8 cellular contexts compared by ENCODE assay signal in genomic region chr4:3293410-3294391, GRCh38. TPM values are rescaled to one million over a fixed set of nuclear protein-coding genes. Genes with fewer than 3 reads are reported as not detected.
DNase-seq lines count a peak whose midpoint lies in the region; ATAC-seq and TF ChIP-seq lines count a peak whose summit lies in the region.

No MANE protein-coding gene starts in this region.

- ATAC-seq in naive B cell (ENCODE audit: low read depth in 2 of 2) (peak; percentile 3), GM18907 (IDR thresholded peaks at IDR 0.05; ENCODE audit: unreplicated experiment) (no peak)

- no peak overlapping the region for H3K27ac ChIP-seq in OCI-LY7 (ENCODE audit: low read depth, low read length, poor library complexity, severe bottlenecking)
- H3K27ac ChIP-seq in dorsolateral prefrontal cortex, result peak overlapping the region in 58 of 59 donors; percentile 46 to 93 (median 84)

- POLR2A ChIA-PET in Caco-2 (lab: Charles Lee), result interaction anchor here (0.6 kb wide), 1 partner anchor 202 kb away, joined by 4 read pairs; no protein-coding TSS in a partner anchor
- POLR2A ChIA-PET in OCI-LY7 (lab: Charles Lee), result interaction anchor here (0.6 kb wide), 1 partner anchor 22 kb away, joined by 3 read pairs; no protein-coding TSS in a partner anchor

- H3K4me1 ChIP-seq in Caco-2 (no peaks in the 10 kb centered on the region), OCI-LY7 (ENCODE audit: insufficient read depth, low read length, poor library complexity, severe bottlenecking) (peaks cover 9% of the 10 kb centered on the region)

- intact Hi-C loops in Caco-2 (cut with micrococcal nuclease; ENCODE audit: unreplicated experiment) (no loop called here), OCI-LY7 (cut with micrococcal nuclease; ENCODE audit: unreplicated experiment) (no loop called here), dorsolateral prefrontal cortex (cut with DNase I) (loop anchor here in 1 of 2 donors (10.0 kb wide), 1 partner anchor 51 kb away; no protein-coding TSS in a partner anchor)

- H3K4me1 Mint-ChIP-seq in Caco-2 (ENCODE audit: low read depth, unreplicated experiment) (peaks cover 17% of the 10 kb centered on the region), naive B cell (peaks cover 14 to 19% (median 19%) of the 10 kb centered on the region in 3 donors)

- CTCF ChIA-PET in Caco-2 (lab: Charles Lee), result no interaction called here
- CTCF ChIA-PET in OCI-LY7 (lab: Charles Lee; ENCODE audit: unreplicated experiment), result no interaction called here

- H3K27ac Mint-ChIP-seq in Caco-2 (ENCODE audit: unreplicated experiment) (peak overlapping the region; percentile 77), naive B cell (peak overlapping the region in 2 of 6 donors; percentile 67 to 88)

- no peaks in the 10 kb centered on the region for H4K20me1 ChIP-seq in OCI-LY7 (ENCODE audit: insufficient read depth, low read length)

- peak overlapping the region; percentile 55; the same call in 1 of the 2 replicates for H3K4me2 ChIP-seq in OCI-LY7 (ENCODE audit: low read length)

- H3K9me3 ChIP-seq in Caco-2, result no peaks in the 10 kb centered on the region
- H3K9me3 ChIP-seq in OCI-LY7 (ENCODE audit: low read length), result no peaks in the 10 kb centered on the region

- H3K36me3 Mint-ChIP-seq in Caco-2 (ENCODE audit: insufficient read depth, unreplicated experiment) (peaks cover 6% of the 10 kb centered on the region), naive B cell (peaks cover 0 to 8% of the 10 kb centered on the region in 2 donors)

- peak overlapping the region; percentile 44; the same call in 1 of the 2 replicates for H2AFZ ChIP-seq in OCI-LY7 (ENCODE audit: low read length)

- H3K27me3 Mint-ChIP-seq in Caco-2 (ENCODE audit: insufficient read depth, unreplicated experiment), result no peaks in the 10 kb centered on the region
- peaks cover 11 to 21% (median 11%) of the 10 kb centered on the region in 3 donors for H3K27me3 Mint-ChIP-seq in naive B cell

- TF ChIP-seq CTCF in Caco-2 (IDR thresholded peaks at IDR 0.05; ENCODE audit: insufficient read depth in 1 of 2, low read depth in 1 of 2, low read length in 1 of 2, severe bottlenecking in 1 of 2, unreplicated experiment in 1 of 2) (no peak), OCI-LY7 (conservative IDR thresholded peaks at IDR 0.05; ENCODE audit: low read length) (no peak), dorsolateral prefrontal cortex (IDR thresholded peaks at IDR 0.05 in 54 of 56, conservative IDR thresholded peaks at IDR 0.05 in 2 of 56; ENCODE audit: low read depth in 1 of 56, partially characterized antibody in 56 of 56) (no peak)

- BruUV-seq in Caco-2 (replicated peaks; lab: Mats Ljungman, UMichigan) (no TSS peak), OCI-LY7 (replicated peaks; lab: Mats Ljungman, UMichigan) (no TSS peak)

- H3K79me2 ChIP-seq in OCI-LY7 (ENCODE audit: insufficient read depth, low read depth, low read length), result no peaks in the 10 kb centered on the region

- H3K9me3 Mint-ChIP-seq in Caco-2 (ENCODE audit: unreplicated experiment), result no peaks in the 10 kb centered on the region
- H3K9me3 Mint-ChIP-seq in naive B cell, result peaks cover 0 to 1% (median 0%) of the 10 kb centered on the region in 7 donors

- H3K27me3 ChIP-seq in Caco-2 (replicated peaks; ENCODE audit: control insufficient read depth, insufficient read depth, low read length) (no peaks in the 10 kb centered on the region), dorsolateral prefrontal cortex (no peaks in the 10 kb centered on the region)

- no peaks in the 10 kb centered on the region for H3K9me2 ChIP-seq in OCI-LY7 (ENCODE audit: insufficient read depth, low read length)

- no peaks in the 10 kb centered on the region for H3K36me3 ChIP-seq in Caco-2 (ENCODE audit: control insufficient read depth, insufficient read depth, low read length)
- no peaks in the 10 kb centered on the region for H3K36me3 ChIP-seq in OCI-LY7 (ENCODE audit: insufficient read depth, low read length)

- H3K4me3 ChIP-seq in Caco-2 (ENCODE audit: low read depth, low read length) (peak overlapping the region; percentile 57), OCI-LY7 (ENCODE audit: low read depth, low read length, poor library complexity, severe bottlenecking) (peak overlapping the region; percentile 63), dorsolateral prefrontal cortex (peak overlapping the region; percentile 21 to 96 (median 60))

- H3K4me3 Mint-ChIP-seq in Caco-2 (ENCODE audit: unreplicated experiment) (peak overlapping the region; percentile 84), naive B cell (peak overlapping the region; percentile 46 to 95 (median 81))

- DNase-seq in Caco-2 (no peak), OCI-LY7 (ENCODE audit: low spot score) (peak; percentile 5), dorsolateral prefrontal cortex (peak in 5 of 10 donors; percentile 23 to 61 (median 29)), naive B cell (no peak), NCI-H2171 treated with DMSO at 0.1 percent for 48 hours (lab: John Stamatoyannopoulos, UW) (no peak), GOT3 (lab: John Stamatoyannopoulos, UW) (no peak)
- DNase-seq in central memory CD4-positive, alpha-beta T cell, result no peak

RNA-seq across cellular contexts. Expression of gene RGS12, which starts 0.9 kb away (rescaled TPM):
- 23.1 and 24.1 TPM in 2 replicates for total RNA-seq in Caco-2 (2022)
- 6.4 and 9.4 TPM in 2 replicates for total RNA-seq in OCI-LY7 (2014; rRNA removed; shearing (Covaris generic))
- total RNA-seq in OCI-LY7 (2022), result 5.2 and 6.5 TPM in 2 replicates
- total RNA-seq in dorsolateral prefrontal cortex, result 100 to 1,000 TPM in 5 of 120 experiments, 10 to 100 TPM in 115; 37.5 to 114 (median 72.2) TPM
- polyA plus RNA-seq in naive B cell (ENCODE audit: low read depth in 6 of 6), result 1 to 10 TPM in 5 of 6 donors, under 1 TPM in 1; 0.36 to 6.8 (median 2.5) TPM

RNA-seq across cellular contexts. Expression of gene MSANTD1, which starts 44.7 kb away (rescaled TPM):
- total RNA-seq in Caco-2 (2022), result 0.93 and 0.95 TPM in 2 replicates
- 0.08 and 0.13 TPM in 2 replicates for total RNA-seq in OCI-LY7 (2014; rRNA removed; shearing (Covaris generic))
- 0.53 and 1.0 TPM in 2 replicates for total RNA-seq in OCI-LY7 (2022)
- total RNA-seq in dorsolateral prefrontal cortex, result 10 to 100 TPM in 16 of 120 experiments, 1 to 10 TPM in 104; 3.0 to 16.7 (median 6.9) TPM
- polyA plus RNA-seq in naive B cell (ENCODE audit: low read depth in 6 of 6), result under 1 TPM in 2 of 6 donors, not detected in 4; 0.12 to 0.14 TPM
